In genomic region chr2:39228413-39229209, GRCh38 we compare ENCODE assay signal across 8 cellular contexts. TPM values are rescaled to one million over a fixed set of nuclear protein-coding genes. Genes with fewer than 3 reads are reported as not detected.
A peak's percentile ranks its signal among the peaks of the same experiment; 100 is the strongest.
DNase-seq lines count a peak whose midpoint lies in the region; ATAC-seq and TF ChIP-seq lines count a peak whose summit lies in the region.

No MANE protein-coding gene starts in this region.

- ATAC-seq in GM19351 (IDR thresholded peaks at IDR 0.05; ENCODE audit: unreplicated experiment) (peak; percentile 29), HG03460 (IDR thresholded peaks at IDR 0.05; ENCODE audit: unreplicated experiment) (peak; percentile 23), GM18517 (IDR thresholded peaks at IDR 0.05; ENCODE audit: unreplicated experiment) (no peak)

- peak overlapping the region; percentile 25 for H3K9ac ChIP-seq in muscle layer of colon (ENCODE audit: low read length)

- H3K4me3 ChIP-seq in muscle layer of colon (ENCODE audit: low read depth in 1 of 2, low read length in 2 of 2) = peak overlapping the region in 1 of 2 donors; percentile 26

- no peaks in the 10 kb centered on the region for H3K9me3 ChIP-seq in muscle layer of colon (ENCODE audit: low read length)

- H3K27me3 Mint-ChIP-seq in brain = no peaks in the 10 kb centered on the region

- H3K27me3 ChIP-seq in muscle layer of colon (ENCODE audit: control insufficient read depth in 1 of 2, insufficient read depth in 2 of 2, low read length in 2 of 2) = no peaks in the 10 kb centered on the region

- peaks cover 20% of the 10 kb centered on the region for H3K4me1 ChIP-seq in muscle layer of colon (ENCODE audit: insufficient read depth, low read length)

- H3K36me3 ChIP-seq in muscle layer of colon (ENCODE audit: insufficient read depth, low read length) = no peaks in the 10 kb centered on the region

- no peak for DNase-seq in substantia nigra (lab: John Stamatoyannopoulos, UW)
- DNase-seq in DMS153 (lab: John Stamatoyannopoulos, UW) = no peak
- DNase-seq in NK-92 (lab: John Stamatoyannopoulos, UW; ENCODE audit: unreplicated experiment) = no peak

- peak overlapping the region; percentile 68 to 80 (median 79) for H3K4me3 Mint-ChIP-seq in brain

- no peaks in the 10 kb centered on the region for H3K36me3 Mint-ChIP-seq in brain

- TF ChIP-seq CTCF in brain (conservative IDR thresholded peaks at IDR 0.05) = peak; percentile 28 to 57

- H3K4me1 Mint-ChIP-seq in brain = peaks cover 20% of the 10 kb centered on the region

- H3K27ac ChIP-seq in muscle layer of colon (ENCODE audit: low read depth, low read length) (no peak overlapping the region), substantia nigra (ENCODE audit: low read depth, low read length, poor library complexity, severe bottlenecking) (no peak overlapping the region)

- peak overlapping the region in 3 of 5 experiments; percentile 6 to 49 (median 30) for H3K27ac Mint-ChIP-seq in brain

- peaks cover 0 to 3% (median 0%) of the 10 kb centered on the region in 5 experiments for H3K9me3 Mint-ChIP-seq in brain

RNA-seq across cellular contexts. Expression of gene CDKL4, which starts 15.2 kb away (rescaled TPM):
- not detected for polyA plus RNA-seq in brain (ENCODE audit: insufficient read depth, low read depth, low replicate concordance)
